In the genomic region with DNA sequence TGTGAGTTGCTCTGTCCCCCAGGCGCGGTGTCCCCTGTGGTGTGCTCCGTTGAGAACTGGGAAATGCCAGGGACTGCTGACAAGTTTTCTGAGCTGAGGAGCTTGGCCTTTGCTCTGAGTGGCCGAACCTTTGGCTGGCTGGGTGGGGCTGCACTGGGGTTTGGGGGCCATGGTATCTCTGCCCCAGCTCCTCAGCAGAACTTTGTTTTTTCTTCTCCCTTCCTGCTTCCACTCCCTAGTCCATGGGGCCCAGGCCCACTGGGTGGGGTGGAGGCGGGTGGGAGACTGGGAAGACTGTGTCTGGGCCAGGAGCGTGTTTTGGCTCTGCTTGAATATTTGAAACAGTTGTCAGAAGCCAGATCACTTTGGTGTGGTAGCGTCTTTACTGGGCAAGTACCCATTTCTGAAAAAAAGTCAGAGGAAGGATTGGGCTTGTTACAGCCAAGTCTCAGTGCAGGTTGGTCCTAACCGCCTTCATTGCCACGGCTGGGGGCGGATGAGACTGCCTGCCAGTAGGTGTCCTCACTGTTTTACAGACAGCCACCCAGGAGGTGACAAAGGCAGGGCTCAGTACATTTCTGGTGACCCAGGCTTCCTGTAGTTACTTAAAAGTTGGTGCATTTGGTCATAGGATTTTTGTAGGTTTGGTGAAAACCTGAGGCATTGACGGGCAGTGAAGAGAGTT, we compare ENCODE assay signal across 8 cellular contexts.
A peak's percentile ranks its signal among the peaks of the same experiment; 100 is the strongest.
DNase-seq lines count a peak whose midpoint lies in the region; ATAC-seq lines count a peak whose summit lies in the region.

No MANE protein-coding gene starts in this region.

- no peak for ATAC-seq in HG03097 (IDR thresholded peaks at IDR 0.05; ENCODE audit: low FRiP score, unreplicated experiment)

- peak; percentile 42 for DNase-seq in NCI-H82 (lab: John Stamatoyannopoulos, UW)
- DNase-seq in NCI-H82 treated with DMSO at 0.1 percent for 48 hours (lab: John Stamatoyannopoulos, UW; ENCODE audit: unreplicated experiment): no peak
- peak; percentile 46 for DNase-seq in KBM-7
- DNase-seq in activated T-cell treated with anti-CD3 and anti-CD28 coated beads, Interleukin-2, amount 50 U/mL, for 48 hours: peak; percentile 38 to 55
- peak; percentile 59 to 91 (median 78) for DNase-seq in head of caudate nucleus
- peak; percentile 76 for DNase-seq in pons (ENCODE audit: low spot score)
- no peak for DNase-seq in COLO829 (ENCODE audit: low spot score)

- intact Hi-C loops in head of caudate nucleus (cut with DNase I): loop anchor here (10.0 kb wide), 1 partner anchor 251 kb away; no protein-coding TSS in a partner anchor

- in situ Hi-C loops in KBM-7 (cut with MboI; ENCODE audit: low pct_unique_long_range_greater_than_20kb, low sequenced_read_pairs): no loop called here

Comparison
In these comparisons a context has a peak if more than half of its experiments do, and no peak if none do; other contexts are left out.
1. DNase-seq: peak in NCI-H82 (single experiment), KBM-7 (single experiment), activated T-cell treated with anti-CD3 and anti-CD28 coated beads, Interleukin-2, amount 50 U/mL, for 48 hours (2 of 2), head of caudate nucleus (42 of 42) and pons (single experiment); none in NCI-H82 treated with DMSO at 0.1 percent for 48 hours (single experiment) and COLO829 (single experiment).